ENCODE assay signal across 33 cellular contexts in the genomic region with DNA sequence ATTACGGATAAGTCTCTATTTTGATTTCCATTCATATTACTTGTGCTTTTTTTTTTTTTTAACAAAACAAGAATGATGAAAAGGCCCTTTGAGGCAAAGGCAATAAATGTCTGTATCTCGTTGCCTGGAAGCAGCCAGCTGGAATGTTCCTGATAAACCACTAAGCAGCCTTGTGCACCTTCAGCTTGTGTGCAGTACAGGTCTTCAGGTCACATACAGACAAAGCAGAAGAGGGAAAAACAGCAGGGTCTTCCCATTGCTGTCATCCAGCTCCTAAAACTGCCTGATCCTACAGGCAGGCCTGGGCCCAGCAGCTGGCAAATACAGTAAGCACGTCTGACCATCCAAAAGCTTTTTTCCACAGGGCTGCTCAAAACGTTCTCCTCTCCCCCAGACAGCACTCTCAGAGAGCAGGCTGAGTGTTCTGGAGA. TPM values are rescaled to one million over a fixed set of nuclear protein-coding genes. Genes with fewer than 3 reads are reported as not detected.
DNase-seq lines count a peak whose midpoint lies in the region; ATAC-seq lines count a peak whose summit lies in the region.
"Had no signal": no experiment of that assay in that cellular context is flagged by ENCODE, and none has a peak within 500 bp of the region (broad histone marks: within the 10 kb centered on the region; RNA-seq: fewer than 3 reads in every experiment).

No MANE protein-coding gene starts in this region.

- no peak overlapping the region for H3K9ac ChIP-seq in neuronal stem cell (ENCODE audit: low read depth, low read length, poor library complexity)

- H4K8ac ChIP-seq in neuronal stem cell (ENCODE audit: low read depth, low read length) = no peak overlapping the region

- H2BK5ac ChIP-seq in neuronal stem cell (ENCODE audit: low read length) = no peak overlapping the region

- no peak overlapping the region for H3K4me2 ChIP-seq in neuronal stem cell (ENCODE audit: insufficient read depth, low read length, poor library complexity, severe bottlenecking)

- H3K27ac ChIP-seq in temporal lobe (ENCODE audit: low read depth, low read length) = peak overlapping the region; percentile 62
- H3K27ac ChIP-seq in neuronal stem cell (replicated peaks; ENCODE audit: low read length) = no peak overlapping the region
- H3K27ac ChIP-seq: breast epithelium, lower lobe of right lung, ovary, skin epidermis, suprapubic skin, VCaP had no signal

- H3K14ac ChIP-seq in neuronal stem cell (ENCODE audit: low read length) = no peak overlapping the region

- no peak overlapping the region for H3K4me3 ChIP-seq in neuronal stem cell (ENCODE audit: low read length in 2 of 2)
- H3K4me3 ChIP-seq: breast epithelium, lower lobe of right lung, mucosa of descending colon, ovary, skin epidermis, suprapubic skin had no signal

- H3K79me1 ChIP-seq in neuronal stem cell (ENCODE audit: low read depth, low read length) = peaks cover 8% of the 10 kb centered on the region

- no peak overlapping the region for H2BK120ac ChIP-seq in neuronal stem cell (ENCODE audit: low read depth, low read length)

- no peak overlapping the region for H2BK15ac ChIP-seq in neuronal stem cell (ENCODE audit: low read length)

- no CpG with 5 or more reads among the region's 4 CpGs for WGBS in neuronal stem cell (ENCODE audit: extremely low coverage in 2 of 2, insufficient read length in 2 of 2, insufficient replicate concordance in 1 of 2), 2 donors

- no peak overlapping the region for H4K91ac ChIP-seq in neuronal stem cell (ENCODE audit: low read depth, low read length, poor library complexity)

- no peaks in the 10 kb centered on the region for H3K9me3 ChIP-seq in neuronal stem cell (replicated peaks in 1 of 2; ENCODE audit: control insufficient read depth in 2 of 2, insufficient read depth in 1 of 2, low read depth in 1 of 2, low read length in 2 of 2)
- H3K9me3 ChIP-seq: breast epithelium, lower lobe of right lung, mucosa of descending colon, ovary, suprapubic skin had no signal

- H3K4ac ChIP-seq in neuronal stem cell (ENCODE audit: low read length) = no peak overlapping the region

- H2BK12ac ChIP-seq in neuronal stem cell (ENCODE audit: low read length) = no peak overlapping the region

- DNase-seq in cardiac septum (ENCODE audit: low spot score) (peak; percentile 47), left ventricle myocardium superior (no peak), astrocyte of the hippocampus (ENCODE audit: low read depth, low spot score) (peak; percentile 27), left kidney (ENCODE audit: low read depth, low spot score) (peak; percentile 20), NCI-H446 (lab: John Stamatoyannopoulos, UW) (no peak), HPDE6-E6E7 (ENCODE audit: extremely low spot score) (no peak), neuronal stem cell (ENCODE audit: low spot score) (no peak)
- DNase-seq: activated CD4-positive, alpha-beta T cell treated with anti-CD3 and anti-CD28 coated beads for 4 hours; activated CD8-positive, alpha-beta T cell treated with anti-CD3 and anti-CD28 coated beads, Interleukin-2, amount 10 ng/mL, durations not matched to agents 7 days and 5 days; activated naive CD4-positive, alpha-beta T cell treated with anti-CD3 and anti-CD28 coated beads, Interleukin-2, amount 50 U/mL, for 16 hours; cortex of kidney; effector memory CD8-positive, alpha-beta T cell; erythroblast; GOT3; KBM-7; lower lobe of right lung; mucosa of descending colon; NCI-H1092 treated with DMSO at 0.1 percent for 48 hours; NCI-H187 treated with DMSO at 0.1 percent for 48 hours; NCI-H526; ovary; PC-3; retina; SHP77 treated with DMSO at 0.1 percent for 48 hours; stimulated activated naive B cell treated with anti-CD40 and anti-IgM and Interleukin-4, amounts not matched to agents 10 μg/mL and 1 μg/mL and 100 μg/mL, for 72 hours had no signal

- H3K4me1 ChIP-seq in neuronal stem cell (ENCODE audit: control insufficient read depth in 2 of 2, insufficient read depth in 1 of 2, low read depth in 1 of 2, low read length in 2 of 2) = peaks cover 8 to 17% of the 10 kb centered on the region in 2 donors
- H3K4me1 ChIP-seq: breast epithelium, lower lobe of right lung, suprapubic skin had no signal

- no peak for ATAC-seq in left ventricle myocardium superior
- ATAC-seq: activated CD8-positive, alpha-beta T cell treated with anti-CD3 and anti-CD28 coated beads, Interleukin-2, amount 10 ng/mL, durations not matched to agents 7 days and 5 days; activated T-helper 17 cell treated with anti-CD3 and anti-CD28 coated beads, Interleukin-2, amount 50 U/mL, for 72 hours; effector memory CD8-positive, alpha-beta T cell; lower lobe of right lung; mucosa of descending colon; natural killer cell treated with Interleukin-12 subunit alpha and Interleukin-12 subunit beta and Interleukin-15 and Interleukin-18, amount 100 ng/mL, for 72 hours; PC-3; stimulated activated naive B cell treated with anti-CD40 and anti-IgM and Interleukin-4, amounts not matched to agents 10 μg/mL and 1 μg/mL and 100 μg/mL, for 72 hours had no signal

- no peak overlapping the region for H3K23ac ChIP-seq in neuronal stem cell (ENCODE audit: low read depth, low read length, poor library complexity)

- no peak overlapping the region for H2AK5ac ChIP-seq in neuronal stem cell (ENCODE audit: low read depth, low read length)

- intact Hi-C loops in cardiac septum (cut with DNase I) (no loop called here), left ventricle myocardium superior (cut with micrococcal nuclease) (no loop called here)

- H3K36me3 ChIP-seq in neuronal stem cell (replicated peaks in 1 of 2; ENCODE audit: control insufficient read depth in 2 of 2, insufficient read depth in 2 of 2, low read length in 2 of 2) = no peaks in the 10 kb centered on the region
- H3K36me3 ChIP-seq: breast epithelium, lower lobe of right lung, ovary, suprapubic skin had no signal

- H2AFZ ChIP-seq in neuronal stem cell (ENCODE audit: low read length) = no peak overlapping the region

- no peak overlapping the region for H3K18ac ChIP-seq in neuronal stem cell (ENCODE audit: low read length)

- H3K27me3 ChIP-seq in neuronal stem cell (ENCODE audit: control insufficient read depth in 3 of 3, insufficient read depth in 3 of 3, low read depth in 1 of 3, low read length in 3 of 3) = no peaks in the 10 kb centered on the region
- H3K27me3 ChIP-seq: breast epithelium, ovary, suprapubic skin had no signal

RNA-seq across cellular contexts. Expression of a gene that starts 14.5 kb away (rescaled TPM):
- total RNA-seq in cardiac septum = 8.9 TPM
- 4.2 TPM for total RNA-seq in left ventricle myocardium superior
- 56.1 TPM for total RNA-seq in temporal lobe
- polyA plus RNA-seq in neuronal stem cell (2013, experiment 1 of 2) = 17.1 TPM
- polyA plus RNA-seq in neuronal stem cell (2013, experiment 2 of 2) = 17.6 TPM
- polyA plus RNA-seq: CD14-positive monocyte had no signal

Comparison
In these comparisons a context has a peak if more than half of its experiments do, and no peak if none do; other contexts are left out.
1. DNase-seq: peak in cardiac septum (single experiment), astrocyte of the hippocampus (single experiment) and left kidney (single experiment); none in left ventricle myocardium superior (single experiment), NCI-H446 (0 of 2), HPDE6-E6E7 (single experiment) and neuronal stem cell (single experiment).